In genomic region chr9:131270171-131271015, GRCh38 we compare ENCODE assay signal across 8 cellular contexts. TPM values are rescaled to one million over a fixed set of nuclear protein-coding genes. Genes with fewer than 3 reads are reported as not detected.
DNase-seq lines count a peak whose midpoint lies in the region; ATAC-seq, FAIRE-seq and TF ChIP-seq lines count a peak whose summit lies in the region.

No MANE protein-coding gene starts in this region.

- 60% methylated on average over 15 of the region's 20 CpGs for WGBS in HepG2 (ENCODE audit: low lambda C conversion rate)
- 68% methylated on average over 20 of the region's 20 CpGs for WGBS in urinary bladder

- POLR2A ChIA-PET in HepG2 (lab: Yijun Ruan, JAX): no interaction called here
- POLR2A ChIA-PET in A673 (lab: Charles Lee; ENCODE audit: low non-redundant PET): no interaction called here

- FAIRE-seq in HepG2 (lab: Jason Lieb, UNC): no peak

- H3K27ac Mint-ChIP-seq in activated naive CD4-positive, alpha-beta T cell treated with anti-CD3 and anti-CD28 coated beads for 36 hours: peak overlapping the region; percentile 99

- peaks cover 39% of the 10 kb centered on the region for H3K36me3 Mint-ChIP-seq in activated naive CD4-positive, alpha-beta T cell treated with anti-CD3 and anti-CD28 coated beads for 36 hours (ENCODE audit: low read depth)

- intact Hi-C loops in activated naive CD4-positive, alpha-beta T cell treated with anti-CD3 and anti-CD28 coated beads for 36 hours (cut with micrococcal nuclease): loop anchor here (1.0 to 10.0 kb wide), 7 partner anchors 14 to 1436 kb away; partner anchors contain the start of genes C9orf78, NUP214 and USP20
- intact Hi-C loops in HepG2 (cut with micrococcal nuclease; ENCODE audit: unreplicated experiment): loop anchor here (10.0 kb wide), 1 partner anchor 54 kb away; no protein-coding TSS in a partner anchor
- intact Hi-C loops in A673 (cut with micrococcal nuclease; ENCODE audit: unreplicated experiment): no loop called here

- no peak overlapping the region for H2AFZ ChIP-seq in HepG2 (ENCODE audit: low read length)

- DNase-seq in activated CD8-positive, alpha-beta memory T cell treated with anti-CD3 and anti-CD28 coated beads for 24 hours: peak; percentile 82
- no peak for DNase-seq in activated CD8-positive, alpha-beta memory T cell treated with anti-CD3 and anti-CD28 coated beads, Interleukin-2, amount 50 U/mL, for 4 hours
- peak; percentile 81 for DNase-seq in activated naive CD4-positive, alpha-beta T cell treated with anti-CD3 and anti-CD28 coated beads for 36 hours
- no peak for DNase-seq in HepG2 (ENCODE audit: low spot score)
- DNase-seq in A673 (ENCODE audit: low spot score): no peak
- no peak for DNase-seq in NCI-H2171 treated with DMSO at 0.1 percent for 48 hours (lab: John Stamatoyannopoulos, UW)

- no peak for ATAC-seq in HepG2
- no peak for ATAC-seq in SK-N-SH treated with all-trans-retinoic acid at 6 μM for 48 hours

- TF ChIP-seq CTCF in HepG2 (CRISPR knock-in tag; IDR thresholded peaks at IDR 0.05): no peak
- no peak for TF ChIP-seq CTCF in A673 (conservative IDR thresholded peaks at IDR 0.05; ENCODE audit: low read depth, low read length)

- in situ Hi-C loops in HepG2 (cut with HindIII; ENCODE audit: extremely low pct_ligation_motif_present, low pct_unique_long_range_greater_than_20kb): no loop called here

- H4K20me1 ChIP-seq in HepG2 (ENCODE audit: insufficient read depth, low read length): no peaks in the 10 kb centered on the region

- H3K27me3 Mint-ChIP-seq in activated naive CD4-positive, alpha-beta T cell treated with anti-CD3 and anti-CD28 coated beads for 36 hours (ENCODE audit: low read depth): no peaks in the 10 kb centered on the region

- H3K4me1 Mint-ChIP-seq in activated naive CD4-positive, alpha-beta T cell treated with anti-CD3 and anti-CD28 coated beads for 36 hours (ENCODE audit: low read depth): peaks cover 56% of the 10 kb centered on the region

- CTCF ChIA-PET in activated naive CD4-positive, alpha-beta T cell treated with anti-CD3 and anti-CD28 coated beads for 36 hours (lab: Charles Lee): interaction anchor here (0.7 to 2.3 kb wide), 7 partner anchors 14 to 104 kb away, joined by 3 to 12 read pairs (median 4); no protein-coding TSS in a partner anchor
- CTCF ChIA-PET in HepG2 (lab: Yijun Ruan, JAX; ENCODE audit: low intra/inter-chr PET ratio, low total read pairs) (no interaction called here), A673 (lab: Charles Lee) (no interaction called here)

- H3K9me3 ChIP-seq in HepG2 (ENCODE audit: low read length): no peaks in the 10 kb centered on the region
- no peaks in the 10 kb centered on the region for H3K9me3 ChIP-seq in A673 (ENCODE audit: low read depth, low read length, poor library complexity, severe bottlenecking)

- H3K4me3 ChIP-seq in HepG2 (replicated peaks in 1 of 3; ENCODE audit: insufficient read depth in 1 of 3, low read depth in 2 of 3, low read length in 3 of 3) (no peak overlapping the region), urinary bladder (ENCODE audit: low read depth, low read length) (peak overlapping the region; percentile 4), A673 (ENCODE audit: low read depth, low read length, poor library complexity, severe bottlenecking) (no peak overlapping the region)

- no peak overlapping the region for H3K9ac ChIP-seq in HepG2 (ENCODE audit: insufficient read depth, low read depth, low read length)

- no peaks in the 10 kb centered on the region for H3K9me3 Mint-ChIP-seq in activated naive CD4-positive, alpha-beta T cell treated with anti-CD3 and anti-CD28 coated beads for 36 hours

- H3K4me2 ChIP-seq in HepG2 (ENCODE audit: low read depth, low read length): peak overlapping the region; percentile 36; the same call in 1 of the 2 replicates

- no peak for TF ChIP-seq RAD21 in HepG2 (CRISPR knock-in tag; IDR thresholded peaks at IDR 0.05)

- H3K4me3 Mint-ChIP-seq in activated naive CD4-positive, alpha-beta T cell treated with anti-CD3 and anti-CD28 coated beads for 36 hours: peak overlapping the region; percentile 96

- H3K27me3 ChIP-seq in HepG2 (ENCODE audit: control insufficient read depth in 1 of 2, insufficient read depth in 2 of 2, low read length in 2 of 2) (peaks cover 12 to 32% of the 10 kb centered on the region in 2 experiments), A673 (replicated peaks; ENCODE audit: insufficient read depth, low read depth, low read length, poor library complexity) (no peaks in the 10 kb centered on the region)

- H3K27ac ChIP-seq in HepG2 (ENCODE audit: extremely low read length, insufficient read depth, low read length): no peak overlapping the region
- no peak overlapping the region for H3K27ac ChIP-seq in urinary bladder (ENCODE audit: low read depth)
- H3K27ac ChIP-seq in A673 (ENCODE audit: low read depth, low read length, poor library complexity, severe bottlenecking): no peak overlapping the region

- H3K4me1 ChIP-seq in HepG2 (ENCODE audit: insufficient read depth, low read length) (peaks cover 75% of the 10 kb centered on the region), urinary bladder (ENCODE audit: insufficient read depth) (no peaks in the 10 kb centered on the region), A673 (ENCODE audit: insufficient read depth, low read length, poor library complexity, severe bottlenecking) (no peaks in the 10 kb centered on the region)

- H3K36me3 ChIP-seq in HepG2 (replicated peaks in 1 of 2; ENCODE audit: control insufficient read depth in 1 of 2, insufficient read depth in 2 of 2, low read length in 2 of 2) (no peaks in the 10 kb centered on the region), urinary bladder (ENCODE audit: insufficient read depth) (no peaks in the 10 kb centered on the region), A673 (ENCODE audit: insufficient read depth, low read length, poor library complexity, severe bottlenecking) (no peaks in the 10 kb centered on the region)

- TF ChIP-seq POLR2A in HepG2 (IDR thresholded peaks at IDR 0.05; ENCODE audit: insufficient read depth in 1 of 2, low read depth in 2 of 2, low read length in 2 of 2): no peak

- no peak for TF ChIP-seq EP300 in HepG2 (IDR thresholded peaks at IDR 0.05; ENCODE audit: low read depth in 2 of 2, low read length in 2 of 2)
- TF ChIP-seq EP300 in HepG2 (CRISPR knock-in tag; IDR thresholded peaks at IDR 0.05; ENCODE audit: borderline replicate concordance): no peak

- no peaks in the 10 kb centered on the region for H3K79me2 ChIP-seq in HepG2 (ENCODE audit: insufficient read depth, low read length)

- BruUV-seq in HepG2 (replicated peaks; lab: Mats Ljungman, UMichigan): no TSS peak
- no TSS peak for BruUV-seq in A673 (replicated peaks; lab: Mats Ljungman, UMichigan)

RNA-seq across cellular contexts. Expression of gene FAM78A, which starts 5.9 kb away (rescaled TPM):
- total RNA-seq in activated naive CD4-positive, alpha-beta T cell treated with anti-CD3 and anti-CD28 coated beads for 36 hours: 10 to 100 TPM; 24.1 to 24.7 TPM
- total RNA-seq in HepG2 (2016; rRNA removed; fragmentation: Illumina TruSeq; extraction: Trizol) (0.14 and 0.18 TPM in 2 replicates), urinary bladder (3.1 TPM), A673 (2021) (0.84 and 1.7 TPM in 2 replicates)
- not detected in 2 replicates for total RNA-seq in HepG2 (2016; cell fraction: cytosol; rRNA removed; fragmentation: Illumina TruSeq; extraction: Trizol; ENCODE audit: low read depth)
- total RNA-seq in HepG2 (2016; cell fraction: insoluble cytoplasmic fraction; rRNA removed; fragmentation: Illumina TruSeq; extraction: Trizol): 0.15 and 0.26 TPM in 2 replicates
- 0.15 TPM in 1 of 2 replicates, not detected in the other for total RNA-seq in HepG2 (2016; cell fraction: membrane; rRNA removed; fragmentation: Illumina TruSeq; extraction: Trizol)
- 0.50 and 0.68 TPM in 2 replicates for total RNA-seq in HepG2 (2016; cell fraction: nucleus; rRNA removed; fragmentation: Illumina TruSeq; extraction: Trizol)
- polyA plus RNA-seq in HepG2 (2011; rRNA removed) (0.51 and 0.62 TPM in 2 replicates), urinary bladder (1.9 TPM)
- polyA plus RNA-seq in HepG2 (2011; cell fraction: cytosol; rRNA removed): 0.37 and 0.43 TPM in 2 replicates
- 0.63 and 0.69 TPM in 2 replicates for polyA plus RNA-seq in HepG2 (2011; cell fraction: nucleus; rRNA removed)
- 0.25 and 0.30 TPM in 2 replicates for polyA plus RNA-seq in HepG2 (2012)
- polyA plus RNA-seq in HepG2 (2016; cell fraction: cytosol; fragmentation: Illumina TruSeq; extraction: Trizol; ENCODE audit: low read depth): 0.03 and 0.11 TPM in 2 replicates
- polyA plus RNA-seq in HepG2 (2016; cell fraction: insoluble cytoplasmic fraction; fragmentation: Illumina TruSeq; extraction: Trizol; ENCODE audit: low read depth): 0.12 and 0.21 TPM in 2 replicates
- 0.07 and 0.10 TPM in 2 replicates for polyA plus RNA-seq in HepG2 (2016; cell fraction: membrane; fragmentation: Illumina TruSeq; extraction: Trizol; ENCODE audit: low read depth)
- polyA plus RNA-seq in HepG2 (2016; cell fraction: nucleus; fragmentation: Illumina TruSeq; extraction: Trizol; ENCODE audit: insufficient read depth, low read depth): 0.11 and 0.22 TPM in 2 replicates
- polyA minus RNA-seq in HepG2 (2011; rRNA and poly(A)+ RNA removed; ENCODE audit: low replicate concordance): 0.62 and 23.9 TPM in 2 replicates
- polyA minus RNA-seq in HepG2 (2011; cell fraction: cytosol; rRNA and poly(A)+ RNA removed): 0.26 and 0.49 TPM in 2 replicates
- polyA minus RNA-seq in HepG2 (2011; cell fraction: nucleus; rRNA and poly(A)+ RNA removed): 0.12 and 0.13 TPM in 2 replicates

RNA-seq across cellular contexts. Expression of gene PLPP7, which starts 19.1 kb away (rescaled TPM):
- total RNA-seq in activated naive CD4-positive, alpha-beta T cell treated with anti-CD3 and anti-CD28 coated beads for 36 hours: under 1 TPM; 0.25 to 0.26 TPM
- 0.66 and 1.2 TPM in 2 replicates for total RNA-seq in HepG2 (2016; rRNA removed; fragmentation: Illumina TruSeq; extraction: Trizol)
- 1.1 TPM in 2 replicates for total RNA-seq in HepG2 (2016; cell fraction: cytosol; rRNA removed; fragmentation: Illumina TruSeq; extraction: Trizol; ENCODE audit: low read depth)
- 0.85 and 1.0 TPM in 2 replicates for total RNA-seq in HepG2 (2016; cell fraction: insoluble cytoplasmic fraction; rRNA removed; fragmentation: Illumina TruSeq; extraction: Trizol)
- 1.7 TPM in 2 replicates for total RNA-seq in HepG2 (2016; cell fraction: membrane; rRNA removed; fragmentation: Illumina TruSeq; extraction: Trizol)
- 0.28 and 1.4 TPM in 2 replicates for total RNA-seq in HepG2 (2016; cell fraction: nucleus; rRNA removed; fragmentation: Illumina TruSeq; extraction: Trizol)
- polyA plus RNA-seq in HepG2 (2011; rRNA removed): 0.33 and 0.67 TPM in 2 replicates
- 0.47 and 1.0 TPM in 2 replicates for polyA plus RNA-seq in HepG2 (2011; cell fraction: cytosol; rRNA removed)
- polyA plus RNA-seq in HepG2 (2011; cell fraction: nucleus; rRNA removed): 0.66 and 0.87 TPM in 2 replicates
- polyA plus RNA-seq in HepG2 (2012): 0.69 and 0.78 TPM in 2 replicates
- 1.2 and 1.6 TPM in 2 replicates for polyA plus RNA-seq in HepG2 (2016; cell fraction: cytosol; fragmentation: Illumina TruSeq; extraction: Trizol; ENCODE audit: low read depth)
- 0.74 and 0.82 TPM in 2 replicates for polyA plus RNA-seq in HepG2 (2016; cell fraction: insoluble cytoplasmic fraction; fragmentation: Illumina TruSeq; extraction: Trizol; ENCODE audit: low read depth)
- polyA plus RNA-seq in HepG2 (2016; cell fraction: membrane; fragmentation: Illumina TruSeq; extraction: Trizol; ENCODE audit: low read depth): 1.7 TPM in 2 replicates
- polyA plus RNA-seq in HepG2 (2016; cell fraction: nucleus; fragmentation: Illumina TruSeq; extraction: Trizol; ENCODE audit: insufficient read depth, low read depth): 0.56 and 0.57 TPM in 2 replicates
- 0.16 and 1.9 TPM in 2 replicates for polyA minus RNA-seq in HepG2 (2011; rRNA and poly(A)+ RNA removed; ENCODE audit: low replicate concordance)
- 0.70 and 0.79 TPM in 2 replicates for polyA minus RNA-seq in HepG2 (2011; cell fraction: cytosol; rRNA and poly(A)+ RNA removed)
- polyA minus RNA-seq in HepG2 (2011; cell fraction: nucleus; rRNA and poly(A)+ RNA removed): 0.52 and 1.1 TPM in 2 replicates
- 4.1 TPM for total RNA-seq in urinary bladder
- 11.0 TPM for polyA plus RNA-seq in urinary bladder
- total RNA-seq in A673 (2021): not detected in 2 replicates

Comparison
In these comparisons a context has a peak if more than half of its experiments do, and no peak if none do; other contexts are left out.
1. DNase-seq: peak in activated CD8-positive, alpha-beta memory T cell treated with anti-CD3 and anti-CD28 coated beads for 24 hours (single experiment) and activated naive CD4-positive, alpha-beta T cell treated with anti-CD3 and anti-CD28 coated beads for 36 hours (single experiment); none in activated CD8-positive, alpha-beta memory T cell treated with anti-CD3 and anti-CD28 coated beads, Interleukin-2, amount 50 U/mL, for 4 hours (single experiment), HepG2 (single experiment), A673 (single experiment) and NCI-H2171 treated with DMSO at 0.1 percent for 48 hours (single experiment).